1 cellular context compared by ENCODE assay signal in genomic region chr11:93737904-93738612, GRCh38.
TF ChIP-seq lines count a peak whose summit lies in the region.

No MANE protein-coding gene starts in this region.

TF ChIP-seq in HepG2, 621 proteins besides CTCF, POLR2A, EP300 and RAD21 (continued from another document):
- TF ChIP-seq HNF1A (IDR thresholded peaks at IDR 0.05; ENCODE audit: low read depth) (no peak), HNF1A (CRISPR knock-in tag; IDR thresholded peaks at IDR 0.05; ENCODE audit: borderline replicate concordance) (no peak), ZNF800 (CRISPR knock-in tag; IDR thresholded peaks at IDR 0.05) (no peak), CHCHD3 (CRISPR knock-in tag; IDR thresholded peaks at IDR 0.05) (no peak), ZNF121 (CRISPR knock-in tag; IDR thresholded peaks at IDR 0.05) (no peak)
